Comparison of ENCODE assay signal across 8 cellular contexts in genomic region chr19:47778089-47778953, GRCh38. TPM values are rescaled to one million over a fixed set of nuclear protein-coding genes. Genes with fewer than 3 reads are reported as not detected.
DNase-seq lines count a peak whose midpoint lies in the region; ATAC-seq, FAIRE-seq and TF ChIP-seq lines count a peak whose summit lies in the region.

Gene SELENOW, plus strand, starts transcription at chr19:47778703. Its CDS starts 83 bp downstream, at chr19:47778786.

- peaks cover 50% of the 10 kb centered on the region for H3K4me1 ChIP-seq in HepG2 (ENCODE audit: insufficient read depth, low read length)

- no peak for TF ChIP-seq EP300 in HepG2 (IDR thresholded peaks at IDR 0.05; ENCODE audit: low read depth in 2 of 2, low read length in 2 of 2)
- no peak for TF ChIP-seq EP300 in HepG2 (CRISPR knock-in tag; IDR thresholded peaks at IDR 0.05; ENCODE audit: borderline replicate concordance)

- H3K27ac ChIP-seq in HepG2 (ENCODE audit: extremely low read length, insufficient read depth, low read length) = peak within 1 kb of the TSS; percentile 91

- WGBS in HepG2 (ENCODE audit: low lambda C conversion rate) = 0% methylated on average over 18 of the region's 64 CpGs

- TF ChIP-seq RAD21 in HepG2 (CRISPR knock-in tag; IDR thresholded peaks at IDR 0.05) = no peak

- peaks cover 2% of the 10 kb centered on the region for H3K27me3 Mint-ChIP-seq in dendritic cell treated with granulocyte-macrophage colony-stimulating factor and Interleukin-4, amounts not matched to agents 40 ng/mL and 50 ng/mL, for 4 days

- H3K4me2 ChIP-seq in HepG2 (ENCODE audit: low read depth, low read length) = peak within 1 kb of the TSS; percentile 94

- BruUV-seq in HepG2 (replicated peaks; lab: Mats Ljungman, UMichigan) = no TSS peak

- no peaks in the 10 kb centered on the region for H3K9me3 ChIP-seq in HepG2 (ENCODE audit: low read length)

- H3K4me3 Mint-ChIP-seq in dendritic cell treated with granulocyte-macrophage colony-stimulating factor and Interleukin-4, amounts not matched to agents 40 ng/mL and 50 ng/mL, for 4 days = peak within 1 kb of the TSS; percentile 97

- H3K36me3 Mint-ChIP-seq in dendritic cell treated with granulocyte-macrophage colony-stimulating factor and Interleukin-4, amounts not matched to agents 40 ng/mL and 50 ng/mL, for 4 days (ENCODE audit: low read depth) = peaks cover 41% of the 10 kb centered on the region

- POLR2A ChIA-PET in HepG2 (lab: Yijun Ruan, JAX) = interaction anchor here (0.7 to 0.8 kb wide), 2 partner anchors 13 to 20 kb away, joined by 3 read pairs; no protein-coding TSS in a partner anchor

- CTCF ChIA-PET in HepG2 (lab: Yijun Ruan, JAX; ENCODE audit: low intra/inter-chr PET ratio, low total read pairs) = no interaction called here

- no peaks in the 10 kb centered on the region; a peak in 1 of 5 replicates for H3K27me3 ChIP-seq in HepG2 (ENCODE audit: control insufficient read depth in 1 of 2, insufficient read depth in 2 of 2, low read length in 2 of 2)

- H3K4me3 ChIP-seq in HepG2 (replicated peaks in 1 of 3; ENCODE audit: insufficient read depth in 1 of 3, low read depth in 2 of 3, low read length in 3 of 3) = peak within 1 kb of the TSS; percentile 88 to 95 (median 93)

- H3K36me3 ChIP-seq in HepG2 (replicated peaks in 1 of 2; ENCODE audit: control insufficient read depth in 1 of 2, insufficient read depth in 2 of 2, low read length in 2 of 2) = peaks cover 0 to 15% of the 10 kb centered on the region in 2 experiments; a peak in 3 of 5 replicates

- H2AFZ ChIP-seq in HepG2 (ENCODE audit: low read length) = no peak within 1 kb of the TSS

- ATAC-seq in GM18907 (IDR thresholded peaks at IDR 0.05; ENCODE audit: unreplicated experiment) = peak; percentile 84
- peak; percentile 84 for ATAC-seq in HG03354 (IDR thresholded peaks at IDR 0.05; ENCODE audit: poor library complexity, severe bottlenecking, unreplicated experiment)
- ATAC-seq in HepG2 = peak; percentile 88

- FAIRE-seq in HepG2 (lab: Jason Lieb, UNC) = no peak

- peak within 1 kb of the TSS; percentile 97 for H3K9ac ChIP-seq in HepG2 (ENCODE audit: insufficient read depth, low read depth, low read length)

- H3K4me1 Mint-ChIP-seq in dendritic cell treated with granulocyte-macrophage colony-stimulating factor and Interleukin-4, amounts not matched to agents 40 ng/mL and 50 ng/mL, for 4 days (ENCODE audit: low read depth) = peaks cover 26% of the 10 kb centered on the region

- no peaks in the 10 kb centered on the region for H3K9me3 Mint-ChIP-seq in dendritic cell treated with granulocyte-macrophage colony-stimulating factor and Interleukin-4, amounts not matched to agents 40 ng/mL and 50 ng/mL, for 4 days

- in situ Hi-C loops in HepG2 (cut with HindIII; ENCODE audit: extremely low pct_ligation_motif_present, low pct_unique_long_range_greater_than_20kb) = no loop called here

- intact Hi-C loops in dendritic cell treated with granulocyte-macrophage colony-stimulating factor and Interleukin-4, amounts not matched to agents 40 ng/mL and 50 ng/mL, for 4 days (cut with micrococcal nuclease) = no loop called here
- intact Hi-C loops in HepG2 (cut with micrococcal nuclease; ENCODE audit: unreplicated experiment) = no loop called here

- DNase-seq in A172 (ENCODE audit: low spot score) (peak; percentile 40), NCI-H510A (lab: John Stamatoyannopoulos, UW) (peak; percentile 74), HepG2 (ENCODE audit: low spot score) (peak; percentile 47)
- DNase-seq in activated CD4-positive, alpha-beta T cell treated with anti-CD3 and anti-CD28 coated beads, Interleukin-2, amount 50 U/mL, for 24 hours (ENCODE audit: low read depth in 1 of 2, low spot score in 1 of 2) = peak; percentile 67 to 72
- peak; percentile 66 to 72 for DNase-seq in stimulated activated CD4-positive, alpha-beta T cell treated with anti-CD3 and anti-CD28 coated beads, Interleukin-2, amount 100 ng/mL, for 48 hours

- peaks cover 18% of the 10 kb centered on the region for H3K79me2 ChIP-seq in HepG2 (ENCODE audit: insufficient read depth, low read length)

- peak; percentile 82 to 98 for TF ChIP-seq POLR2A in HepG2 (IDR thresholded peaks at IDR 0.05; ENCODE audit: insufficient read depth in 1 of 2, low read depth in 2 of 2, low read length in 2 of 2)

- no peaks in the 10 kb centered on the region for H4K20me1 ChIP-seq in HepG2 (ENCODE audit: insufficient read depth, low read length)

- no peak for TF ChIP-seq CTCF in HepG2 (CRISPR knock-in tag; IDR thresholded peaks at IDR 0.05)

- peak within 1 kb of the TSS; percentile 91 for H3K27ac Mint-ChIP-seq in dendritic cell treated with granulocyte-macrophage colony-stimulating factor and Interleukin-4, amounts not matched to agents 40 ng/mL and 50 ng/mL, for 4 days

TF ChIP-seq in HepG2, 621 proteins besides CTCF, POLR2A, EP300 and RAD21 (continues in another document):
- TF ChIP-seq RFXANK (CRISPR knock-in tag; IDR thresholded peaks at IDR 0.05) = no peak
- TF ChIP-seq SRSF4 (IDR thresholded peaks at IDR 0.05; ENCODE audit: low read depth, low read length, poor library complexity, severe bottlenecking) = no peak
- TF ChIP-seq GATA4 (IDR thresholded peaks at IDR 0.05; ENCODE audit: borderline replicate concordance, low read depth) = 0 out of 2 replicates have a peak, but pooled peaks have one; percentile 21
- TF ChIP-seq ZNF550 (CRISPR knock-in tag; IDR thresholded peaks at IDR 0.05; ENCODE audit: borderline replicate concordance) = no peak; the same call in 1 of the 2 replicates
- 0 out of 2 replicates have a peak, but pooled peaks have one; percentile 32 for TF ChIP-seq ETS1 (CRISPR knock-in tag; IDR thresholded peaks at IDR 0.05)
- no peak; the same call in 1 of the 2 replicates for TF ChIP-seq ATF3 (CRISPR knock-in tag; IDR thresholded peaks at IDR 0.05)
- peak; percentile 25; the same call in 1 of the 2 replicates for TF ChIP-seq ZBTB14 (CRISPR knock-in tag; IDR thresholded peaks at IDR 0.05)
- no peak; the same call in 1 of the 2 replicates for TF ChIP-seq HDAC2 (CRISPR knock-in tag; IDR thresholded peaks at IDR 0.05)
- no peak for TF ChIP-seq ZNF569 (CRISPR knock-in tag; IDR thresholded peaks at IDR 0.05; ENCODE audit: borderline replicate concordance)

RNA-seq across cellular contexts. Expression of gene SELENOW, which starts in this region (rescaled TPM):
- 152 and 179 TPM in 2 replicates for total RNA-seq in A172 (2014; rRNA removed; shearing (Covaris generic))
- 57.0 and 64.7 TPM in 2 replicates for total RNA-seq in HepG2 (2016; rRNA removed; fragmentation: Illumina TruSeq; extraction: Trizol)
- total RNA-seq in HepG2 (2016; cell fraction: cytosol; rRNA removed; fragmentation: Illumina TruSeq; extraction: Trizol; ENCODE audit: low read depth) = 415 and 416 TPM in 2 replicates
- 46.9 and 63.2 TPM in 2 replicates for total RNA-seq in HepG2 (2016; cell fraction: insoluble cytoplasmic fraction; rRNA removed; fragmentation: Illumina TruSeq; extraction: Trizol)
- 235 and 276 TPM in 2 replicates for total RNA-seq in HepG2 (2016; cell fraction: membrane; rRNA removed; fragmentation: Illumina TruSeq; extraction: Trizol)
- 28.8 and 32.2 TPM in 2 replicates for total RNA-seq in HepG2 (2016; cell fraction: nucleus; rRNA removed; fragmentation: Illumina TruSeq; extraction: Trizol)
- polyA plus RNA-seq in HepG2 (2011; rRNA removed) = 50.3 and 55.8 TPM in 2 replicates
- 52.1 and 56.8 TPM in 2 replicates for polyA plus RNA-seq in HepG2 (2011; cell fraction: cytosol; rRNA removed)
- 41.3 and 52.2 TPM in 2 replicates for polyA plus RNA-seq in HepG2 (2011; cell fraction: nucleus; rRNA removed)
- polyA plus RNA-seq in HepG2 (2012) = 14.6 and 20.9 TPM in 2 replicates
- 421 and 463 TPM in 2 replicates for polyA plus RNA-seq in HepG2 (2016; cell fraction: cytosol; fragmentation: Illumina TruSeq; extraction: Trizol; ENCODE audit: low read depth)
- polyA plus RNA-seq in HepG2 (2016; cell fraction: insoluble cytoplasmic fraction; fragmentation: Illumina TruSeq; extraction: Trizol; ENCODE audit: low read depth) = 46.3 and 48.2 TPM in 2 replicates
- 226 and 236 TPM in 2 replicates for polyA plus RNA-seq in HepG2 (2016; cell fraction: membrane; fragmentation: Illumina TruSeq; extraction: Trizol; ENCODE audit: low read depth)
- 54.1 and 65.0 TPM in 2 replicates for polyA plus RNA-seq in HepG2 (2016; cell fraction: nucleus; fragmentation: Illumina TruSeq; extraction: Trizol; ENCODE audit: insufficient read depth, low read depth)
- 20.3 and 61.1 TPM in 2 replicates for polyA minus RNA-seq in HepG2 (2011; rRNA and poly(A)+ RNA removed; ENCODE audit: low replicate concordance)
- 7.8 and 8.5 TPM in 2 replicates for polyA minus RNA-seq in HepG2 (2011; cell fraction: cytosol; rRNA and poly(A)+ RNA removed)
- 7.5 and 10.1 TPM in 2 replicates for polyA minus RNA-seq in HepG2 (2011; cell fraction: nucleus; rRNA and poly(A)+ RNA removed)

Comparison
In these comparisons a context has a peak if more than half of its experiments do, and no peak if none do; other contexts are left out.
1. Peak in every context shown above with its lines: DNase-seq, ATAC-seq, H3K4me3 ChIP-seq and H3K27ac ChIP-seq.